Comparison of ENCODE assay signal across 18 cellular contexts in genomic region chr5:24381861-24382460, GRCh38.
DNase-seq lines count a peak whose midpoint lies in the region; ATAC-seq, FAIRE-seq and TF ChIP-seq lines count a peak whose summit lies in the region.
"Had no signal": no experiment of that assay in that cellular context is flagged by ENCODE, and none has a peak within 500 bp of the region (broad histone marks: within the 10 kb centered on the region; RNA-seq: fewer than 3 reads in every experiment).

No MANE protein-coding gene starts in this region.

- CTCF ChIA-PET in activated CD4-positive, alpha-beta T cell treated with anti-CD3 and anti-CD28 coated beads for 36 hours (lab: Charles Lee), result no interaction called here

- DNase-seq in DMS 273 (lab: John Stamatoyannopoulos, UW; ENCODE audit: unreplicated experiment), result peak; percentile 4
- no peak for DNase-seq in DMS 273 treated with DMSO at 0.1 percent for 48 hours (lab: John Stamatoyannopoulos, UW)
- DNase-seq in SHP77 treated with DMSO at 0.1 percent for 48 hours (lab: John Stamatoyannopoulos, UW), result peak; percentile 28
- peak; percentile 16 for DNase-seq in iPS-NIHi11 (ENCODE audit: low spot score)
- peak; percentile 42 for DNase-seq in renal cortical epithelial cell (ENCODE audit: low read depth)
- no peak for DNase-seq in activated CD4-positive, alpha-beta T cell treated with anti-CD3 and anti-CD28 coated beads for 36 hours
- no peak for DNase-seq in GM12891 (ENCODE audit: insufficient read length, low spot score)
- DNase-seq: activated naive CD8-positive, alpha-beta T cell treated with anti-CD3 and anti-CD28 coated beads, Interleukin-2, amount 10 ng/mL, durations not matched to agents 7 days and 5 days; activated T-cell treated with anti-CD3 and anti-CD28 coated beads, Interleukin-2, amount 50 U/mL, for 48 hours; foreskin fibroblast; MM.1S; NCI-H2081; occipital lobe; stimulated activated CD4-positive, alpha-beta T cell treated with anti-CD3 and anti-CD28 coated beads, Interleukin-4, amount 100 ng/mL, for 4 hours; thyroid gland had no signal

- ATAC-seq in activated CD4-positive, alpha-beta T cell treated with anti-CD3 and anti-CD28 coated beads for 36 hours, result no peak
- ATAC-seq in GM19324 (IDR thresholded peaks at IDR 0.05; ENCODE audit: low FRiP score, unreplicated experiment), result no peak

- TF ChIP-seq POLR2A in GM12891 (IDR thresholded peaks at IDR 0.05; ENCODE audit: low read depth, low read length), result no peak

- H3K27me3 Mint-ChIP-seq in activated CD4-positive, alpha-beta T cell treated with anti-CD3 and anti-CD28 coated beads for 36 hours, result no peaks in the 10 kb centered on the region
- H3K27me3 Mint-ChIP-seq: activated naive CD8-positive, alpha-beta T cell treated with anti-CD3 and anti-CD28 coated beads, Interleukin-2, amount 10 ng/mL, durations not matched to agents 7 days and 5 days; memory B cell had no signal

- intact Hi-C loops in activated CD4-positive, alpha-beta T cell treated with anti-CD3 and anti-CD28 coated beads for 36 hours (cut with DNase I, micrococcal nuclease), result no loop called here

- H3K36me3 Mint-ChIP-seq in activated CD4-positive, alpha-beta T cell treated with anti-CD3 and anti-CD28 coated beads for 36 hours (ENCODE audit: low read depth), result no peaks in the 10 kb centered on the region
- H3K36me3 Mint-ChIP-seq: activated naive CD8-positive, alpha-beta T cell treated with anti-CD3 and anti-CD28 coated beads, Interleukin-2, amount 10 ng/mL, durations not matched to agents 7 days and 5 days; CD14-positive monocyte; memory B cell had no signal

- peaks cover 8% of the 10 kb centered on the region for H3K9me3 Mint-ChIP-seq in activated CD4-positive, alpha-beta T cell treated with anti-CD3 and anti-CD28 coated beads for 36 hours (ENCODE audit: low read depth)
- H3K9me3 Mint-ChIP-seq: memory B cell had no signal

- no peak for FAIRE-seq in GM12891 (lab: Jason Lieb, UNC)

- H3K4me1 Mint-ChIP-seq in activated CD4-positive, alpha-beta T cell treated with anti-CD3 and anti-CD28 coated beads for 36 hours, result no peaks in the 10 kb centered on the region
- H3K4me1 Mint-ChIP-seq: activated naive CD8-positive, alpha-beta T cell treated with anti-CD3 and anti-CD28 coated beads, Interleukin-2, amount 10 ng/mL, durations not matched to agents 7 days and 5 days; CD14-positive monocyte; memory B cell had no signal

- H3K27ac Mint-ChIP-seq in activated CD4-positive, alpha-beta T cell treated with anti-CD3 and anti-CD28 coated beads for 36 hours, result no peak overlapping the region
- H3K27ac Mint-ChIP-seq: activated naive CD8-positive, alpha-beta T cell treated with anti-CD3 and anti-CD28 coated beads, Interleukin-2, amount 10 ng/mL, durations not matched to agents 7 days and 5 days; CD14-positive monocyte; memory B cell had no signal

- POLR2A ChIA-PET in activated CD4-positive, alpha-beta T cell treated with anti-CD3 and anti-CD28 coated beads for 36 hours (lab: Charles Lee), result no interaction called here

- no peak overlapping the region for H3K4me3 Mint-ChIP-seq in activated CD4-positive, alpha-beta T cell treated with anti-CD3 and anti-CD28 coated beads for 36 hours
- H3K4me3 Mint-ChIP-seq: activated naive CD8-positive, alpha-beta T cell treated with anti-CD3 and anti-CD28 coated beads, Interleukin-2, amount 10 ng/mL, durations not matched to agents 7 days and 5 days; CD14-positive monocyte; memory B cell had no signal

TF ChIP-seq in GM12891, 5 proteins besides CTCF, POLR2A, EP300 and RAD21:
- TF ChIP-seq TAF1 (IDR thresholded peaks at IDR 0.05; ENCODE audit: low read depth, low read length), result no peak
- TF ChIP-seq SPI1 (IDR thresholded peaks at IDR 0.05; ENCODE audit: low read depth, low read length), result no peak
- no peak for TF ChIP-seq PAX5 (IDR thresholded peaks at IDR 0.05; ENCODE audit: insufficient read depth, low read length, severe bottlenecking)
- TF ChIP-seq POU2F2 (IDR thresholded peaks at IDR 0.05; ENCODE audit: low read depth, low read length), result no peak
- TF ChIP-seq POLR2AphosphoS5 (IDR thresholded peaks at IDR 0.05; ENCODE audit: low read depth, low read length), result no peak

Comparison
In these comparisons a context has a peak if more than half of its experiments do, and no peak if none do; other contexts are left out.
1. DNase-seq: peak in DMS 273 (single experiment), SHP77 treated with DMSO at 0.1 percent for 48 hours (single experiment), iPS-NIHi11 (single experiment) and renal cortical epithelial cell (single experiment); none in DMS 273 treated with DMSO at 0.1 percent for 48 hours (single experiment), activated CD4-positive, alpha-beta T cell treated with anti-CD3 and anti-CD28 coated beads for 36 hours (single experiment) and GM12891 (single experiment).